Comparison of ENCODE assay signal across 29 cellular contexts in the genomic region with DNA sequence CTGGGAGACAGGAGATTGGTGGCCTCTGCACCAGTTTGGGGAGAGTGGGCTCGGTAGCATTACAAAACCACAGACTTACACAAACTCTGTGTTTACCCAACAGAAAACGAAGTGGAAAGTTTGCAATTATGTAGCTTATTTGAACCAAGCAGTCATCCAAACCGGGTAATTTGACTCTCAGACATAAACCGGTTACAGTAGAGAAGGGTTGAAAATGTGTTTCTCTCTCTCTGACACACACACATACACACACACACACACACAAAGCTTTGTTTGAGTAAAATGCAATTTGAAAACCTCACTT.
DNase-seq lines count a peak whose midpoint lies in the region; ATAC-seq and TF ChIP-seq lines count a peak whose summit lies in the region.
"Had no signal": no experiment of that assay in that cellular context is flagged by ENCODE, and none has a peak within 500 bp of the region (broad histone marks: within the 10 kb centered on the region; RNA-seq: fewer than 3 reads in every experiment).

No MANE protein-coding gene starts in this region.

- no peaks in the 10 kb centered on the region for H3K79me2 ChIP-seq in DND-41 (ENCODE audit: insufficient read depth, low read length)

- CTCF ChIA-PET in IMR-90 (lab: Yijun Ruan, JAX): interaction anchor here (0.9 kb wide), 1 partner anchor 15 kb away, joined by 3 read pairs; no protein-coding TSS in a partner anchor

- TF ChIP-seq CTCF in DND-41 (IDR thresholded peaks at IDR 0.05; ENCODE audit: borderline replicate concordance, extremely low read depth, low read length, poor library complexity, severe bottlenecking) (no peak), IMR-90 (conservative IDR thresholded peaks at IDR 0.05; ENCODE audit: low read depth, low read length) (no peak), neural crest cell (conservative IDR thresholded peaks at IDR 0.05) (no peak), adrenal gland (IDR thresholded peaks at IDR 0.05) (no peak)

- no peak overlapping the region for H2BK20ac ChIP-seq in IMR-90 (ENCODE audit: low read depth, low read length)

- H2BK120ac ChIP-seq in IMR-90 (ENCODE audit: low read depth, low read length): no peak overlapping the region

- H3K36me3 ChIP-seq in DND-41 (ENCODE audit: insufficient read depth, low read length): no peaks in the 10 kb centered on the region
- H3K36me3 ChIP-seq in IMR-90 (ENCODE audit: control insufficient read depth, insufficient read depth, low read length): no peaks in the 10 kb centered on the region
- no peaks in the 10 kb centered on the region for H3K36me3 ChIP-seq in adrenal gland (replicated peaks in 1 of 2)
- H3K36me3 ChIP-seq: brain microvascular endothelial cell, pancreas, thoracic aorta, uterus had no signal

- H3K9me3 ChIP-seq in DND-41 (ENCODE audit: insufficient read depth, low read length, severe bottlenecking): no peaks in the 10 kb centered on the region
- H3K9me3 ChIP-seq in IMR-90 (ENCODE audit: control insufficient read depth, insufficient read depth, low read length): no peaks in the 10 kb centered on the region
- H3K9me3 ChIP-seq in adrenal gland (replicated peaks in 1 of 3): no peaks in the 10 kb centered on the region
- H3K9me3 ChIP-seq: pancreas, thoracic aorta, uterus had no signal

- no peak; the same call in 1 of the 3 replicates for ATAC-seq in DND-41 (ENCODE audit: insufficient read depth, low read depth)
- ATAC-seq in IMR-90 (ENCODE audit: low read depth): peak; percentile 14; the same call in 1 of the 2 replicates
- no peak for ATAC-seq in HG03342 (IDR thresholded peaks at IDR 0.05; ENCODE audit: unreplicated experiment)
- ATAC-seq: activated CD8-positive, alpha-beta T cell treated with anti-CD3 and anti-CD28 coated beads for 36 hours; GM12878; pancreas had no signal

- H3K27me3 ChIP-seq in DND-41 (ENCODE audit: insufficient read depth, low read length, poor library complexity): no peaks in the 10 kb centered on the region
- no peaks in the 10 kb centered on the region for H3K27me3 ChIP-seq in IMR-90 (ENCODE audit: control insufficient read depth, insufficient read depth, low read length)
- no peaks in the 10 kb centered on the region for H3K27me3 ChIP-seq in adrenal gland
- H3K27me3 ChIP-seq: brain microvascular endothelial cell, pancreas, uterus had no signal

- no peak overlapping the region for H3K27ac ChIP-seq in DND-41 (ENCODE audit: low read length)
- no peak overlapping the region for H3K27ac ChIP-seq in IMR-90 (ENCODE audit: insufficient read depth, low read length)
- H3K27ac ChIP-seq in adipose tissue (ENCODE audit: low read depth, low read length): peak overlapping the region; percentile 66
- H3K27ac ChIP-seq in adrenal gland: no peak overlapping the region
- H3K27ac ChIP-seq: brain microvascular endothelial cell, pancreas, PC-9, skin epidermis, uterus had no signal

- WGBS in IMR-90 (ENCODE audit: extremely low coverage in 2 of 2, insufficient read length in 1 of 2), 2 experiments: no CpG with 5 or more reads among the region's 4 CpGs
- WGBS in adipose tissue, 3 donors: 55 to 87% (median 55%) methylated on average over 4 of the region's 4 CpGs
- 83 to 90% (median 86%) methylated on average over 4 of the region's 4 CpGs for WGBS in adrenal gland, 4 donors

- H3K23ac ChIP-seq in IMR-90 (ENCODE audit: low read depth, low read length): no peak overlapping the region

- no peaks in the 10 kb centered on the region for H3K27me3 Mint-ChIP-seq in neural crest cell (ENCODE audit: low read depth)
- H3K27me3 Mint-ChIP-seq: activated CD8-positive, alpha-beta T cell treated with anti-CD3 and anti-CD28 coated beads for 36 hours had no signal

- H2AFZ ChIP-seq in DND-41 (ENCODE audit: low read depth, low read length) (peak overlapping the region; percentile 30; the same call in 1 of the 2 replicates), IMR-90 (replicated peaks; ENCODE audit: low read length, poor library complexity) (no peak overlapping the region)
- H2AFZ ChIP-seq: PC-9 had no signal

- H3K14ac ChIP-seq in IMR-90 (replicated peaks; ENCODE audit: low read depth, low read length): no peak overlapping the region

- dilution Hi-C loops in IMR-90 (cut with HindIII; ENCODE audit: low sequenced_read_pairs, unreplicated experiment): no loop called here

- TF ChIP-seq POLR2A in IMR-90 (IDR thresholded peaks at IDR 0.05; ENCODE audit: low read depth, low read length) (no peak), adrenal gland (IDR thresholded peaks at IDR 0.05) (no peak)

- H3K27ac Mint-ChIP-seq in neural crest cell (ENCODE audit: unreplicated experiment): peak overlapping the region; percentile 46
- H3K27ac Mint-ChIP-seq: activated CD8-positive, alpha-beta T cell treated with anti-CD3 and anti-CD28 coated beads for 36 hours; activated naive CD4-positive, alpha-beta T cell treated with anti-CD3 and anti-CD28 coated beads for 36 hours; H9 had no signal

- H3K56ac ChIP-seq in IMR-90 (ENCODE audit: extremely low read depth, insufficient read depth, low read length): no peak overlapping the region

- DNase-seq in DND-41: no peak
- DNase-seq in IMR-90: no peak
- DNase-seq in neural crest cell (ENCODE audit: low read depth, low spot score): no peak
- no peak for DNase-seq in adrenal gland
- no peak for DNase-seq in stimulated activated CD8-positive, alpha-beta memory T cell treated with anti-CD3 and anti-CD28 coated beads, Interleukin-4, amount 100 ng/mL, for 48 hours
- DNase-seq: ACHN; activated CD4-positive, alpha-beta T cell treated with anti-CD3 and anti-CD28 coated beads for 1 hour; activated CD8-positive, alpha-beta T cell treated with anti-CD3 and anti-CD28 coated beads for 36 hours; activated naive CD4-positive, alpha-beta T cell treated with anti-CD3 and anti-CD28 coated beads for 36 hours; amygdala; brain microvascular endothelial cell; DMS 273 treated with DMSO at 0.1 percent for 48 hours; H9; hippocampal formation; left cardiac atrium; NCI-H1092; NCI-H1694; NCI-H2171; pancreas; PC-9; retina; stimulated activated naive CD4-positive, alpha-beta T cell treated with Interleukin-2 at 50 U/mL for 16 hours; uterus had no signal

- no peak overlapping the region for H3K4me3 ChIP-seq in DND-41 (ENCODE audit: low read depth in 1 of 2, low read length in 2 of 2)
- H3K4me3 ChIP-seq in IMR-90 (ENCODE audit: insufficient read depth, low read depth, low read length): no peak overlapping the region
- H3K4me3 ChIP-seq in adrenal gland: no peak overlapping the region
- H3K4me3 ChIP-seq: GM12878, pancreas, PC-9, skin epidermis, thoracic aorta, uterus had no signal

- no TSS peak for BruUV-seq in IMR-90 (replicated peaks; lab: Mats Ljungman, UMichigan)

- POLR2A ChIA-PET in IMR-90 (lab: Charles Lee; ENCODE audit: unreplicated experiment): no interaction called here

- H4K20me1 ChIP-seq in DND-41 (ENCODE audit: insufficient read depth, low read length): no peaks in the 10 kb centered on the region
- H4K20me1 ChIP-seq in IMR-90 (ENCODE audit: insufficient read depth, low read length): no peaks in the 10 kb centered on the region

- H3K4me2 ChIP-seq in DND-41 (ENCODE audit: insufficient read depth, low read length) (no peak overlapping the region), IMR-90 (ENCODE audit: low read depth, low read length) (no peak overlapping the region)
- H3K4me2 ChIP-seq: PC-9 had no signal

- no peak overlapping the region for H4K8ac ChIP-seq in IMR-90 (ENCODE audit: low read depth in 2 of 2, low read length in 2 of 2)

- H2AK9ac ChIP-seq in IMR-90 (replicated peaks; ENCODE audit: low read depth, low read length, poor library complexity): no peak overlapping the region

- H3K4me1 ChIP-seq in DND-41 (ENCODE audit: insufficient read depth, low read length) (peaks cover 8% of the 10 kb centered on the region; the same call in 1 of the 2 replicates), IMR-90 (ENCODE audit: control insufficient read depth, insufficient read depth, low read length) (0 out of 2 replicates have a peak, but pooled peaks cover 2% of the 10 kb centered on the region), adrenal gland (replicated peaks in 1 of 2) (peaks cover 0 to 6% of the 10 kb centered on the region in 2 donors)
- H3K4me1 ChIP-seq: pancreas had no signal

- H2BK15ac ChIP-seq in IMR-90 (ENCODE audit: low read depth, low read length): no peak overlapping the region

- H3K9me3 Mint-ChIP-seq in neural crest cell: peaks cover 2% of the 10 kb centered on the region
- H3K9me3 Mint-ChIP-seq: activated CD8-positive, alpha-beta T cell treated with anti-CD3 and anti-CD28 coated beads for 36 hours; H9 had no signal

- H3K36me3 Mint-ChIP-seq in neural crest cell (ENCODE audit: low read depth): peaks cover 2% of the 10 kb centered on the region

- H3K79me1 ChIP-seq in IMR-90 (ENCODE audit: low read depth in 1 of 2, low read length in 2 of 2): no peaks in the 10 kb centered on the region

- H4K91ac ChIP-seq in IMR-90 (ENCODE audit: insufficient read depth, low read depth, low read length): no peak overlapping the region

- intact Hi-C loops in IMR-90 (cut with micrococcal nuclease): no loop called here
- intact Hi-C loops in adrenal gland (cut with DNase I): no loop called here

- H3K9ac ChIP-seq in DND-41 (ENCODE audit: low read depth, low read length) (no peak overlapping the region), IMR-90 (ENCODE audit: low read depth, low read length) (no peak overlapping the region)

- H2BK5ac ChIP-seq in IMR-90 (ENCODE audit: low read depth, low read length, poor library complexity, severe bottlenecking): no peak overlapping the region

- in situ Hi-C loops in IMR-90 (cut with MboI; ENCODE audit: low sequenced_read_pairs): no loop called here

- no peaks in the 10 kb centered on the region for H3K9me1 ChIP-seq in IMR-90 (ENCODE audit: insufficient read depth, low read length)

- TF ChIP-seq RAD21 in IMR-90 (IDR thresholded peaks at IDR 0.05; ENCODE audit: low read length): no peak

- no peak overlapping the region for H4K5ac ChIP-seq in IMR-90 (ENCODE audit: low read depth, low read length)

- no peak overlapping the region for H3K4me3 Mint-ChIP-seq in neural crest cell
- H3K4me3 Mint-ChIP-seq: activated CD8-positive, alpha-beta T cell treated with anti-CD3 and anti-CD28 coated beads for 36 hours; activated naive CD4-positive, alpha-beta T cell treated with anti-CD3 and anti-CD28 coated beads for 36 hours; H9; nephron had no signal

- no peak overlapping the region for H2AK5ac ChIP-seq in IMR-90 (ENCODE audit: low read depth, low read length)

- peaks cover 3% of the 10 kb centered on the region for H3K4me1 Mint-ChIP-seq in neural crest cell

- H3K18ac ChIP-seq in IMR-90 (ENCODE audit: low read depth, low read length): no peak overlapping the region; the same call in 1 of the 2 replicates

- H3K4ac ChIP-seq in IMR-90 (ENCODE audit: low read depth, low read length): no peak overlapping the region

TF ChIP-seq in IMR-90, 13 proteins besides CTCF, POLR2A, EP300 and RAD21:
- no peak for TF ChIP-seq FOS (IDR thresholded peaks at IDR 0.05; ENCODE audit: low read depth, low read length)
